Comparison of ENCODE assay signal across 1 cellular context in the genomic region with DNA sequence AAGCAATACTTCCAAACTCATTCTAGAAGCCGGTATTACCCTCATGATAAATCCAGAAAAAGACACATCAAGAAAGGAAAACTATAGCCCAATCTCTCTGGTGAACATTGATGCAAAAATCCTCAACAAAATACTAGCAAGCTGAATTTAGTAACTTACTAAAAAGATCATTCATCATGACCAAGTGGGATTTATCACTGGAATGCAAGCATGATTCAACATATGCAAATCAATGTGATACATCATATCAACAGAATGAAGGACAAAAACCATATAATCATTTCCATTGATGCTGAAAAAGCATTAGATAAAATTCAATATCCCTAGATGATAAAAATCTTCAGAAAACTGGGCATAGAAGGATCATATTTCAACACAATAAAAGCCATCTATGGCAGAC.
TF ChIP-seq lines count a peak whose summit lies in the region.

No MANE protein-coding gene starts in this region.

TF ChIP-seq in IMR-90, 13 proteins besides CTCF, POLR2A, EP300 and RAD21 (continued from another document):
- TF ChIP-seq, protein P1, sequence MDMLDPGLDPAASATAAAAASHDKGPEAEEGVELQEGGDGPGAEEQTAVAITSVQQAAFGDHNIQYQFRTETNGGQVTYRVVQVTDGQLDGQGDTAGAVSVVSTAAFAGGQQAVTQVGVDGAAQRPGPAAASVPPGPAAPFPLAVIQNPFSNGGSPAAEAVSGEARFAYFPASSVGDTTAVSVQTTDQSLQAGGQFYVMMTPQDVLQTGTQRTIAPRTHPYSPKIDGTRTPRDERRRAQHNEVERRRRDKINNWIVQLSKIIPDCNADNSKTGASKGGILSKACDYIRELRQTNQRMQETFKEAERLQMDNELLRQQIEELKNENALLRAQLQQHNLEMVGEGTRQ (IDR thresholded peaks at IDR 0.05; ENCODE audit: low read depth, low read length): no peak
- TF ChIP-seq MXI1 (IDR thresholded peaks at IDR 0.05; ENCODE audit: borderline replicate concordance, low read depth, low read length) (no peak), CHD1 (IDR thresholded peaks at IDR 0.05; ENCODE audit: low read depth, low read length) (no peak), RFX5 (IDR thresholded peaks at IDR 0.05; ENCODE audit: low read depth, low read length) (no peak), CEBPB (IDR thresholded peaks at IDR 0.05; ENCODE audit: low read depth, low read length) (no peak)
TF ChIP-seq in IMR-90: peak in this region for 0.
